ENCODE assay signal across 8 cellular contexts in the genomic region with DNA sequence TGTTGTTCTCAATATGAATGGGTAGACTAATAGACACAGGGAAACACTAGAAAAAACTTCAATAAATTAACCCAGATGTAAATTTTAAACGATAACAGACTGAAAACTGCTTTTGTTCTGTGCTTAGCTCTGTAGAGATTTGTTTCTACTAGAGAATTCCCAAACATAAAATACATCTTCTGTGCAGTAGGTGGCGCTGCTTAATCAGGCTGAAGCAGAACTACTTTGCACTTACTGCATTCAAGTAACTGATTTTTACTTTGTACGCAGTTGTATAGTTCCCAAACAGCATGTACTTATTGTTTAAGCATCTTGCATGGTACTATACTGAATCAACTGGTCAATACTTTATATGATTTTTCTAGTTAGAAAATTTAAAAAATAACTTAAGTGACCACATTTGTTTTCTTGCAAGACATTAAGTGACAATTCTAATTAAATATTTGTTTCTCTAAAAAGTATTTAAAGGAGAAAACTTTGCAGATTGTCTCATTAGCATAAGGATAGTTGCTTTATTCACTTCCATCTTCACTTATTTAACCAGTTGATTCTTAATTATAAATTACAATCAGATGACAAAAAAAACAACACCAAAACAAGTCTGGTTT.
A peak's percentile ranks its signal among the peaks of the same experiment; 100 is the strongest.
DNase-seq lines count a peak whose midpoint lies in the region; ATAC-seq and TF ChIP-seq lines count a peak whose summit lies in the region.

No MANE protein-coding gene starts in this region.

- no peak for TF ChIP-seq POLR2A in heart left ventricle (IDR thresholded peaks at IDR 0.05)

- TF ChIP-seq CTCF in heart left ventricle (IDR thresholded peaks at IDR 0.05): peak; percentile 67 to 97 (median 84)

- H3K27me3 ChIP-seq in heart left ventricle: no peaks in the 10 kb centered on the region

- H3K9me3 ChIP-seq in heart left ventricle: no peaks in the 10 kb centered on the region

- H3K4me3 ChIP-seq in heart left ventricle (no peak overlapping the region), skeletal muscle cell (ENCODE audit: low read depth, low read length) (no peak overlapping the region)

- peak; percentile 68 for DNase-seq in ELR (ENCODE audit: low read depth)
- DNase-seq in Kasumi-1 (lab: John Stamatoyannopoulos, UW): peak; percentile 68 to 73
- DNase-seq in SK-N-DZ (ENCODE audit: low spot score): peak; percentile 70
- peak; percentile 60 for DNase-seq in activated naive CD4-positive, alpha-beta T cell treated with anti-CD3 and anti-CD28 coated beads, Interleukin-2, amount 50 U/mL, for 16 hours
- DNase-seq in heart left ventricle: peak in 4 of 5 donors; percentile 25 to 57 (median 42)
- peak; percentile 43 for DNase-seq in skeletal muscle cell (ENCODE audit: low read depth)
- no peak for DNase-seq in HuH-7.5 (ENCODE audit: low spot score)

- peak; percentile 67 for ATAC-seq in GM21576 (IDR thresholded peaks at IDR 0.05; ENCODE audit: unreplicated experiment)
- ATAC-seq in heart left ventricle: peak in 3 of 4 donors; percentile 37 to 64 (median 62)

- peaks cover 0 to 42% (median 14%) of the 10 kb centered on the region in 12 donors for H3K4me1 ChIP-seq in heart left ventricle

- 6 to 13% (median 6%) methylated on average over 3 of the region's 3 CpGs for WGBS in heart left ventricle, 4 donors

- peaks cover 0 to 14% (median 0%) of the 10 kb centered on the region in 9 donors for H3K36me3 ChIP-seq in heart left ventricle

- intact Hi-C loops in heart left ventricle (cut with DNase I): loop anchor here (2.0 to 10.0 kb wide), 12 partner anchors 225 to 1358 kb away; a partner anchor contains a TSS

- no peak overlapping the region for H3K27ac ChIP-seq in heart left ventricle
